27 cellular contexts compared by ENCODE assay signal in the genomic region with DNA sequence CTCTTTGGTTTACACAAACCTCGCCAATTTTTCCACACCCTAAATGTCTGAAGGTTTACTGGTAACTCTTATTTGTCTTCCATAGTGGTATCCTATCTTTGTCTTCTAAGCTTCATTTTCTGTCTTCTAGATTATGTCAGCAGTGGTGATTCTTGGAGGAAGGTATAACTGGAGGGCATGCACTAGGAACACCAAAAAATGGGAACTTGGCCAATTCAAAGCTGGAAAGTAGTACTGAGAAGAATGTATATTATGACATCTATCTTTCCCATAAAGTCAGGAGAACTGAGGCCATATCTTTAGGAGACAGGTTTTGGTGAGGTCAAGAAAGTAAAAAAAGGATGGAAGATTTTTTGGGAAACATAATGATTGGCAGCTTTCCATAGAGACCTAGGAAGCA.
"Had no signal": no experiment of that assay in that cellular context is flagged by ENCODE, and none has a peak within 500 bp of the region (broad histone marks: within the 10 kb centered on the region; RNA-seq: fewer than 3 reads in every experiment).

No MANE protein-coding gene starts in this region.

- H3K4me3 ChIP-seq: cardiac muscle cell, Peyer's patch, SJCRH30 had no signal

- H3K4me1 ChIP-seq: Peyer's patch had no signal

- H3K9me3 ChIP-seq: Peyer's patch, SJCRH30, SK-N-SH had no signal

- H3K36me3 ChIP-seq: brain microvascular endothelial cell, cardiac muscle cell, SJCRH30 had no signal

- H3K27ac ChIP-seq: brain microvascular endothelial cell, cardiac muscle cell, Peyer's patch, RWPE1, SJCRH30, VCaP had no signal

- ATAC-seq: activated T-helper 17 cell treated with anti-CD3 and anti-CD28 coated beads, Interleukin-2, amount 50 U/mL, for 72 hours had no signal

- H3K9ac ChIP-seq: SK-N-SH had no signal

- H3K4me2 ChIP-seq: SK-N-SH had no signal

- DNase-seq: activated CD4-positive, alpha-beta memory T cell treated with anti-CD3 and anti-CD28 coated beads for 36 hours; activated CD4-positive, alpha-beta T cell treated with anti-CD3 and anti-CD28 coated beads, Interleukin-2, amount 10 ng/mL, durations not matched to agents 7 days and 5 days; activated CD4-positive, CD25-positive, alpha-beta regulatory T cell; activated gamma-delta T cell; activated naive CD4-positive, alpha-beta T cell treated with anti-CD3 and anti-CD28 coated beads for 36 hours; activated T-cell treated with anti-CD3 and anti-CD28 coated beads for 4 hours; activated T-cell treated with anti-CD3 and anti-CD28 coated beads, Interleukin-2, amount 50 U/mL, for 48 hours; brain microvascular endothelial cell; cerebellar nuclear complex; Karpas-422; NCI-H1048; NCI-H146; NCI-H187 treated with DMSO at 0.1 percent for 48 hours; NCI-H2081 treated with DMSO at 0.1 percent for 48 hours; NCI-H2227 treated with DMSO at 0.1 percent for 48 hours; NCI-H510A; NCI-H526 treated with DMSO at 0.1 percent for 48 hours; NCI-H82; Peyer's patch; Right ventricle myocardium superior; SJCRH30; SK-N-SH; T-helper 1 cell had no signal

- H3K27me3 ChIP-seq: brain microvascular endothelial cell, cardiac muscle cell, Peyer's patch, SJCRH30 had no signal
